In the genomic region with DNA sequence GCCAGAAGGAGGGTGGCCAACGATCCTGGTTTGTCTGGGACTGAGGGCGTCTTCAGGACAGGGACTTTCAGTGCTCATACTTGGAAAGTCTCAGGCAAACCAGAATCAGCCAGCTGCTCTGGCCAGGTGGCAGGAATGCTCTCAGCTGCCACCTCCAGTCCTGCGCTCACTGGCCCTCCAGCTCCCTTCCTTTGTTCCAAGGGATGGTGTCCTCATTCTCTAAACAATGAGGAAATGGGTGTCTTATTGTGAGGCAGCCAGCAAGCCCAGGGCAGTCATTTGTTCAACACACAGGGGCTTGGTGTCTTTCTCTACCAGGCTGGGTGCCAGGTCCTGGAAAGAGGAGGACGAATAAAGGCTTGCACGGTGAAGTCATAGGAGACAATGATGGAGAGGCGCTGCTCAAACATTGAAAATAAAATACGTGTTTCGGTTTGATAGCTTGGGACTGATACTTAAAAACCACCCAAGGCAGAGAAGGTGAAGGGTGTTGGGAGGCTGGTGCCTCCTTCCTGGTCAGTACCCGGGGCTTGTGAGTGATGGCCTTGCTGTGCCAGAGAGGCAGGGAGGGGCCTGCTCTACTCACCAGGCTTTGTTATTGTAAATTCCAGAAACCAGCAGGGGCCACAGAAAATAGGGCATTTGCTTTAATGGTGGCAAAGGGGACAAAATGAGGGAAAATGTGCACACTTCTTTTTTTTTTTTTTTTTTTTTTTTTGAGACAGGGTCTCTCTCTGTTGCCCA, we compare ENCODE assay signal across 1 cellular context.
TF ChIP-seq lines count a peak whose summit lies in the region.

No MANE protein-coding gene starts in this region.

TF ChIP-seq in HepG2, 621 proteins besides CTCF, POLR2A, EP300 and RAD21 (continued from another document):
- TF ChIP-seq, protein P1, sequence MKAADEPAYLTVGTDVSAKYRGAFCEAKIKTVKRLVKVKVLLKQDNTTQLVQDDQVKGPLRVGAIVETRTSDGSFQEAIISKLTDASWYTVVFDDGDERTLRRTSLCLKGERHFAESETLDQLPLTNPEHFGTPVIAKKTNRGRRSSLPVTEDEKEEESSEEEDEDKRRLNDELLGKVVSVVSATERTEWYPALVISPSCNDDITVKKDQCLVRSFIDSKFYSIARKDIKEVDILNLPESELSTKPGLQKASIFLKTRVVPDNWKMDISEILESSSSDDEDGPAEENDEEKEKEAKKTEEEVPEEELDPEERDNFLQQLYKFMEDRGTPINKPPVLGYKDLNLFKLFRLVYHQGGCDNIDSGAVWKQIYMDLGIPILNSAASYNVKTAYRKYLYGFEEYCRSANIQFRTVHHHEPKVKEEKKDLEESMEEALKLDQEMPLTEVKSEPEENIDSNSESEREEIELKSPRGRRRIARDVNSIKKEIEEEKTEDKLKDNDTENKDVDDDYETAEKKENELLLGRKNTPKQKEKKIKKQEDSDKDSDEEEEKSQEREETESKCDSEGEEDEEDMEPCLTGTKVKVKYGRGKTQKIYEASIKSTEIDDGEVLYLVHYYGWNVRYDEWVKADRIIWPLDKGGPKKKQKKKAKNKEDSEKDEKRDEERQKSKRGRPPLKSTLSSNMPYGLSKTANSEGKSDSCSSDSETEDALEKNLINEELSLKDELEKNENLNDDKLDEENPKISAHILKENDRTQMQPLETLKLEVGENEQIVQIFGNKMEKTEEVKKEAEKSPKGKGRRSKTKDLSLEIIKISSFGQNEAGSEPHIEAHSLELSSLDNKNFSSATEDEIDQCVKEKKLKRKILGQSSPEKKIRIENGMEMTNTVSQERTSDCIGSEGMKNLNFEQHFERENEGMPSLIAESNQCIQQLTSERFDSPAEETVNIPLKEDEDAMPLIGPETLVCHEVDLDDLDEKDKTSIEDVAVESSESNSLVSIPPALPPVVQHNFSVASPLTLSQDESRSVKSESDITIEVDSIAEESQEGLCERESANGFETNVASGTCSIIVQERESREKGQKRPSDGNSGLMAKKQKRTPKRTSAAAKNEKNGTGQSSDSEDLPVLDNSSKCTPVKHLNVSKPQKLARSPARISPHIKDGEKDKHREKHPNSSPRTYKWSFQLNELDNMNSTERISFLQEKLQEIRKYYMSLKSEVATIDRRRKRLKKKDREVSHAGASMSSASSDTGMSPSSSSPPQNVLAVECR (CRISPR knock-in tag; IDR thresholded peaks at IDR 0.05; ENCODE audit: borderline replicate concordance): 0 out of 2 replicates have a peak, but pooled peaks have one; percentile 34
- no peak for TF ChIP-seq LCORL (IDR thresholded peaks at IDR 0.05)
- TF ChIP-seq LCORL (CRISPR knock-in tag; IDR thresholded peaks at IDR 0.05): peak; percentile 41; the same call in 1 of the 2 replicates
- TF ChIP-seq, protein P2, sequence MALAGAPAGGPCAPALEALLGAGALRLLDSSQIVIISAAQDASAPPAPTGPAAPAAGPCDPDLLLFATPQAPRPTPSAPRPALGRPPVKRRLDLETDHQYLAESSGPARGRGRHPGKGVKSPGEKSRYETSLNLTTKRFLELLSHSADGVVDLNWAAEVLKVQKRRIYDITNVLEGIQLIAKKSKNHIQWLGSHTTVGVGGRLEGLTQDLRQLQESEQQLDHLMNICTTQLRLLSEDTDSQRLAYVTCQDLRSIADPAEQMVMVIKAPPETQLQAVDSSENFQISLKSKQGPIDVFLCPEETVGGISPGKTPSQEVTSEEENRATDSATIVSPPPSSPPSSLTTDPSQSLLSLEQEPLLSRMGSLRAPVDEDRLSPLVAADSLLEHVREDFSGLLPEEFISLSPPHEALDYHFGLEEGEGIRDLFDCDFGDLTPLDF (CRISPR knock-in tag; IDR thresholded peaks at IDR 0.05): no peak
- TF ChIP-seq FOXC1 (CRISPR knock-in tag; IDR thresholded peaks at IDR 0.05; ENCODE audit: borderline replicate concordance): 0 out of 2 replicates have a peak, but pooled peaks have one; percentile 49
